Comparison of ENCODE assay signal across 11 cellular contexts in the genomic region with DNA sequence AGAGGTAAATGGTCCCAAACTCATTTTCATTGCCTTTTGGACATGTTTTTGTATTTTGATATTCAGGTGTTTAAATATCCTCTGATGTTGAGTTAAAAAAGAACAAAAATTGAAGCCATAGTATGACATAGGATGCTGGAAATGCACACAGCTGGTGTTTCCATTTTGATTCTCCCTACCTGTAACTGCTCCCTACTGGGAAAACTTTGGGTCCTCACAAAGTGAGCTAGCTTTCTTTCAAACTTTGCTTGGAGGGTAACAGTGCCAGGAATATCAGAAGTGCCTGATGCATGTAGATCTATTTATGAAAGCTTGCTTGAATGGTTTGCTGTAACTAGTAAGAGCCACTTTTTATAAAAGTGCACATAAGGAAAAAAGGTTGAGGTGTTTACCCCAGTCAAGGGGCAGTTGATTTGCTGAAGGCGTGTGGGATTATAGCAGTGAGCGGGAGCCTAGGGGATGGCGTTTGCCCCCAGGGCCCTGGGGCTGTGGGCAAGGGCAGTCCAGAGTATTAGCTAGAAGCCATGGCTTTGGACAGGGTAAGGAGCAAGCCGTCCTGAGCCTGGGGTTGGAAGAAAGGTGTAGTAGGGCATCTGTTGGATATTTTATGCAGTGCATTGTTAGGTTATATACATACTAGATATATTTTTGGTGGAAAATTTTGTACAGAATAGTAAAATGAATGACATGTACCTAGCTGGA. TPM values are rescaled to one million over a fixed set of nuclear protein-coding genes. Genes with fewer than 3 reads are reported as not detected.
DNase-seq lines count a peak whose midpoint lies in the region; ATAC-seq and TF ChIP-seq lines count a peak whose summit lies in the region.
"Had no signal": no experiment of that assay in that cellular context is flagged by ENCODE, and none has a peak within 500 bp of the region (broad histone marks: within the 10 kb centered on the region; RNA-seq: fewer than 3 reads in every experiment).

No MANE protein-coding gene starts in this region.

- H3K4me1 ChIP-seq in cardiac muscle cell (ENCODE audit: low read depth) (peaks cover 43% of the 10 kb centered on the region), right cardiac atrium (ENCODE audit: control insufficient read depth, insufficient read depth, low read length) (peaks cover 26% of the 10 kb centered on the region), upper lobe of left lung (peaks cover 78 to 91% (median 89%) of the 10 kb centered on the region in 4 donors)

- intact Hi-C loops in right cardiac atrium (cut with DNase I): no loop called here

- TF ChIP-seq CTCF in cardiac muscle cell (IDR thresholded peaks at IDR 0.05; ENCODE audit: low read depth, low read length) (no peak), glutamatergic neuron (IDR thresholded peaks at IDR 0.05; ENCODE audit: partially characterized antibody, unreplicated experiment) (no peak), upper lobe of left lung (IDR thresholded peaks at IDR 0.05) (no peak)

- H3K9me3 Mint-ChIP-seq in glutamatergic neuron (ENCODE audit: unreplicated experiment): peaks cover 10% of the 10 kb centered on the region

- peak overlapping the region; percentile 3 for H3K27ac ChIP-seq in cardiac muscle cell
- no peak overlapping the region for H3K27ac ChIP-seq in right cardiac atrium (ENCODE audit: low read length)
- H3K27ac ChIP-seq in upper lobe of left lung: peak overlapping the region; percentile 89 to 96 (median 95)

- H3K36me3 ChIP-seq in cardiac muscle cell (peaks cover 63% of the 10 kb centered on the region), upper lobe of left lung (peaks cover 3 to 75% (median 61%) of the 10 kb centered on the region in 4 donors)

- H3K27me3 Mint-ChIP-seq in T-helper 17 cell: peaks cover 5% of the 10 kb centered on the region
- H3K27me3 Mint-ChIP-seq in glutamatergic neuron (ENCODE audit: unreplicated experiment): peaks cover 6% of the 10 kb centered on the region

- no peak overlapping the region for H3K4me3 ChIP-seq in cardiac muscle cell
- no peak overlapping the region for H3K4me3 ChIP-seq in right cardiac atrium (ENCODE audit: low read length)
- H3K4me3 ChIP-seq in upper lobe of left lung: peak overlapping the region in 1 of 4 donors; percentile 86

- TF ChIP-seq EP300 in upper lobe of left lung (IDR thresholded peaks at IDR 0.05): no peak

- peak overlapping the region; percentile 100 for H3K27ac Mint-ChIP-seq in T-helper 17 cell
- peak overlapping the region; percentile 31 for H3K27ac Mint-ChIP-seq in glutamatergic neuron (ENCODE audit: unreplicated experiment)

- no peaks in the 10 kb centered on the region for H3K9me3 ChIP-seq in cardiac muscle cell (ENCODE audit: low read depth)
- H3K9me3 ChIP-seq in right cardiac atrium (ENCODE audit: control insufficient read depth, low read length): no peaks in the 10 kb centered on the region
- no peaks in the 10 kb centered on the region for H3K9me3 ChIP-seq in T-helper 17 cell (ENCODE audit: control insufficient read depth, low read length, poor library complexity, severe bottlenecking)
- no peaks in the 10 kb centered on the region for H3K9me3 ChIP-seq in upper lobe of left lung

- H3K27me3 ChIP-seq in cardiac muscle cell (no peaks in the 10 kb centered on the region), right cardiac atrium (ENCODE audit: control insufficient read depth, insufficient read depth) (no peaks in the 10 kb centered on the region), upper lobe of left lung (no peaks in the 10 kb centered on the region)

- DNase-seq in cardiac muscle cell (ENCODE audit: low read depth in 1 of 2, low spot score in 1 of 2) (no peak), right cardiac atrium (no peak), T-helper 17 cell (no peak), glutamatergic neuron (no peak), upper lobe of left lung (no peak), erythroblast (lab: John Stamatoyannopoulos, UW) (no peak), NCI-H69 (lab: John Stamatoyannopoulos, UW) (no peak)
- DNase-seq: MV-4-11; stimulated activated CD4-positive, alpha-beta T cell treated with anti-CD3 and anti-CD28 coated beads, Interleukin-15, amount 100 ng/mL, for 24 hours had no signal

- ATAC-seq in right cardiac atrium (no peak), T-helper 17 cell (no peak), upper lobe of left lung (ENCODE audit: low FRiP score in 2 of 2) (no peak), GM21367 (IDR thresholded peaks at IDR 0.05; ENCODE audit: unreplicated experiment) (no peak)

- peak overlapping the region; percentile 71 for H3K4me3 Mint-ChIP-seq in T-helper 17 cell
- no peak overlapping the region for H3K4me3 Mint-ChIP-seq in glutamatergic neuron (ENCODE audit: unreplicated experiment)

- TF ChIP-seq POLR2A in upper lobe of left lung (IDR thresholded peaks at IDR 0.05): no peak
- no peak for TF ChIP-seq POLR2A in erythroblast (IDR thresholded peaks at IDR 0.05; ENCODE audit: low read length)

- H3K4me1 Mint-ChIP-seq in T-helper 17 cell (peaks cover 60% of the 10 kb centered on the region), glutamatergic neuron (ENCODE audit: low read depth, unreplicated experiment) (peaks cover 18% of the 10 kb centered on the region)

- WGBS in right cardiac atrium: 71% methylated on average over 4 of the region's 4 CpGs
- WGBS in upper lobe of left lung, 2 donors: 68 to 76% methylated on average over 4 of the region's 4 CpGs

- H3K36me3 Mint-ChIP-seq in T-helper 17 cell (ENCODE audit: low read depth): peaks cover 12% of the 10 kb centered on the region
- peaks cover 8% of the 10 kb centered on the region for H3K36me3 Mint-ChIP-seq in glutamatergic neuron (ENCODE audit: unreplicated experiment)

RNA-seq across cellular contexts. Expression of a gene that starts 4.3 kb away (rescaled TPM):
- 1,874 and 2,216 TPM in 2 replicates for total RNA-seq in cardiac muscle cell
- 433 and 451 TPM in 2 replicates for polyA plus RNA-seq in cardiac muscle cell
- 100 to 1,000 TPM; 704 to 879 (median 833) TPM for total RNA-seq in right cardiac atrium
- polyA plus RNA-seq in right cardiac atrium: 1,572 TPM
- 1,000 to 10,000 TPM; 1,676 to 1,883 TPM for total RNA-seq in T-helper 17 cell
- 557 TPM for total RNA-seq in glutamatergic neuron (ENCODE audit: unreplicated experiment)
- 1,000 to 10,000 TPM in 5 of 6 donors, 100 to 1,000 TPM in 1; 985 to 1,704 (median 1,208) TPM for total RNA-seq in upper lobe of left lung

RNA-seq across cellular contexts. Expression of a gene that starts 13.8 kb away (rescaled TPM):
- total RNA-seq in cardiac muscle cell (113 and 130 TPM in 2 replicates), right cardiac atrium (10 to 100 TPM; 17.6 to 22.1 (median 18.3) TPM), T-helper 17 cell (1 to 10 TPM; 8.1 to 8.9 TPM), glutamatergic neuron (ENCODE audit: unreplicated experiment) (44.8 TPM), upper lobe of left lung (10 to 100 TPM; 43.2 to 78.4 (median 49.7) TPM)
- polyA plus RNA-seq in cardiac muscle cell (114 and 129 TPM in 2 replicates), right cardiac atrium (20.9 TPM)

RNA-seq across cellular contexts. Expression of a gene that starts 15.5 kb away (rescaled TPM):
- total RNA-seq in cardiac muscle cell (131 and 134 TPM in 2 replicates), right cardiac atrium (10 to 100 TPM; 18.9 to 23.6 (median 21.4) TPM), T-helper 17 cell (10 to 100 TPM; 18.4 to 24.5 TPM), glutamatergic neuron (ENCODE audit: unreplicated experiment) (62.0 TPM), upper lobe of left lung (100 to 1,000 TPM in 1 of 6 donors, 10 to 100 TPM in 5; 43.7 to 121 (median 75.4) TPM)
- polyA plus RNA-seq in cardiac muscle cell (118 and 128 TPM in 2 replicates), right cardiac atrium (16.1 TPM)

RNA-seq across cellular contexts. Expression of a gene that starts 17.9 kb away (rescaled TPM):
- total RNA-seq in cardiac muscle cell: 0.27 and 0.49 TPM in 2 replicates
- 0.84 and 0.98 TPM in 2 replicates for polyA plus RNA-seq in cardiac muscle cell
- total RNA-seq in right cardiac atrium: 1 to 10 TPM; 2.5 to 5.7 (median 4.9) TPM
- 0.95 TPM for polyA plus RNA-seq in right cardiac atrium
- total RNA-seq in T-helper 17 cell: 1 to 10 TPM; 5.2 to 6.2 TPM
- total RNA-seq in glutamatergic neuron (ENCODE audit: unreplicated experiment): not detected
- total RNA-seq in upper lobe of left lung: 100 to 1,000 TPM in 1 of 6 donors, 10 to 100 TPM in 5; 43.4 to 106 (median 70.7) TPM
- total RNA-seq: lung microvascular endothelial cell had no signal

RNA-seq across cellular contexts. Expression of a gene that starts 32.0 kb away (rescaled TPM):
- 0.74 and 1.2 TPM in 2 replicates for total RNA-seq in cardiac muscle cell
- polyA plus RNA-seq in cardiac muscle cell: 3.4 and 5.6 TPM in 2 replicates
- total RNA-seq in right cardiac atrium: 1 to 10 TPM; 1.0 to 3.8 (median 2.5) TPM
- 2.3 TPM for polyA plus RNA-seq in right cardiac atrium
- 1 to 10 TPM; 1.3 to 3.1 TPM for total RNA-seq in T-helper 17 cell
- not detected for total RNA-seq in glutamatergic neuron (ENCODE audit: unreplicated experiment)
- total RNA-seq in upper lobe of left lung: 100 to 1,000 TPM in 1 of 6 donors, 10 to 100 TPM in 5; 35.7 to 116 (median 48.5) TPM
- total RNA-seq: lung microvascular endothelial cell had no signal
